Comparison of ENCODE assay signal across 10 cellular contexts in genomic region chr2:26246818-26247217, GRCh38. TPM values are rescaled to one million over a fixed set of nuclear protein-coding genes. Genes with fewer than 3 reads are reported as not detected.
DNase-seq lines count a peak whose midpoint lies in the region; ATAC-seq and TF ChIP-seq lines count a peak whose summit lies in the region.
"Had no signal": no experiment of that assay in that cellular context is flagged by ENCODE, and none has a peak within 500 bp of the region (broad histone marks: within the 10 kb centered on the region; RNA-seq: fewer than 3 reads in every experiment).

No MANE protein-coding gene starts in this region.

- DNase-seq in Karpas-422 (no peak), hepatocyte (ENCODE audit: low spot score) (no peak), OCI-M2 (lab: John Stamatoyannopoulos, UW; ENCODE audit: unreplicated experiment) (no peak), NCI-H524 (lab: John Stamatoyannopoulos, UW) (no peak)
- no peak for DNase-seq in activated T-cell treated with anti-CD3 and anti-CD28 coated beads, Interleukin-2, amount 50 U/mL, for 4 hours
- DNase-seq: caudate nucleus, NCI-H1417 treated with DMSO at 0.1 percent for 48 hours had no signal

- H3K4me1 Mint-ChIP-seq in activated T-cell treated with anti-CD3 and anti-CD28 coated beads, Interleukin-2, amount 50 U/mL, for 4 hours (ENCODE audit: low read depth) = peaks cover 50% of the 10 kb centered on the region

- no peaks in the 10 kb centered on the region for H3K27me3 Mint-ChIP-seq in activated T-cell treated with anti-CD3 and anti-CD28 coated beads, Interleukin-2, amount 50 U/mL, for 4 hours (ENCODE audit: low read depth)

- H3K9me2 ChIP-seq in Karpas-422 (replicated peaks; ENCODE audit: insufficient read depth, low read length) (no peaks in the 10 kb centered on the region), hepatocyte (replicated peaks; ENCODE audit: insufficient read depth) (no peaks in the 10 kb centered on the region)

- H3K9me3 Mint-ChIP-seq in activated T-cell treated with anti-CD3 and anti-CD28 coated beads, Interleukin-2, amount 50 U/mL, for 4 hours = no peaks in the 10 kb centered on the region

- no peaks in the 10 kb centered on the region for H3K36me3 ChIP-seq in BLaER1
- no peaks in the 10 kb centered on the region for H3K36me3 ChIP-seq in Karpas-422 (ENCODE audit: insufficient read depth, low read length)
- H3K36me3 ChIP-seq in hepatocyte (replicated peaks; ENCODE audit: insufficient read depth, low read depth) = no peaks in the 10 kb centered on the region

- TF ChIP-seq CTCF in hepatocyte (IDR thresholded peaks at IDR 0.05; ENCODE audit: poor library complexity) = no peak

- peak overlapping the region; percentile 92 for H3K4me2 ChIP-seq in BLaER1
- H3K4me2 ChIP-seq in Karpas-422 (ENCODE audit: low read depth, low read length, poor library complexity, severe bottlenecking) = peak overlapping the region; percentile 95
- H3K4me2 ChIP-seq in hepatocyte = peak overlapping the region; percentile 77

- H3K36me3 Mint-ChIP-seq in activated T-cell treated with anti-CD3 and anti-CD28 coated beads, Interleukin-2, amount 50 U/mL, for 4 hours (ENCODE audit: insufficient read depth) = no peaks in the 10 kb centered on the region

- no peak overlapping the region for H3K4me3 ChIP-seq in BLaER1
- H3K4me3 ChIP-seq in Karpas-422 (ENCODE audit: low read length) = peak overlapping the region; percentile 95; the same call in 1 of the 2 replicates
- no peak overlapping the region for H3K4me3 ChIP-seq in hepatocyte

- H3K79me2 ChIP-seq in Karpas-422 (ENCODE audit: low read length) (peaks cover 96% of the 10 kb centered on the region), hepatocyte (peaks cover 87% of the 10 kb centered on the region)

- H3K9ac ChIP-seq in BLaER1 (peak overlapping the region; percentile 98; the same call in 1 of the 2 replicates), Karpas-422 (ENCODE audit: low read length) (peak overlapping the region; percentile 89)

- H3K27me3 ChIP-seq in BLaER1 = no peaks in the 10 kb centered on the region
- H3K27me3 ChIP-seq in Karpas-422 (ENCODE audit: low read length) = no peaks in the 10 kb centered on the region
- no peaks in the 10 kb centered on the region for H3K27me3 ChIP-seq in hepatocyte

- peaks cover 55% of the 10 kb centered on the region for H4K20me1 ChIP-seq in BLaER1
- H4K20me1 ChIP-seq in Karpas-422 (ENCODE audit: insufficient read depth, low read depth, low read length) = no peaks in the 10 kb centered on the region; the same call in 1 of the 2 replicates
- H4K20me1 ChIP-seq in hepatocyte (ENCODE audit: insufficient read depth, poor library complexity, severe bottlenecking) = peaks cover 25% of the 10 kb centered on the region

- no peak overlapping the region for H2AFZ ChIP-seq in Karpas-422 (ENCODE audit: low read length)
- H2AFZ ChIP-seq in hepatocyte = no peak overlapping the region

- H3K27ac ChIP-seq in BLaER1 = no peak overlapping the region
- H3K27ac ChIP-seq in Karpas-422 (ENCODE audit: low read length) = no peak overlapping the region
- H3K27ac ChIP-seq in hepatocyte = no peak overlapping the region

- peaks cover 36% of the 10 kb centered on the region for H3K4me1 ChIP-seq in BLaER1
- peaks cover 44% of the 10 kb centered on the region for H3K4me1 ChIP-seq in Karpas-422 (ENCODE audit: low read length)
- peaks cover 16% of the 10 kb centered on the region for H3K4me1 ChIP-seq in hepatocyte (ENCODE audit: insufficient read depth)

- H3K9me3 ChIP-seq in BLaER1 (no peaks in the 10 kb centered on the region), Karpas-422 (ENCODE audit: low read length) (no peaks in the 10 kb centered on the region), hepatocyte (ENCODE audit: low read depth) (no peaks in the 10 kb centered on the region)

- WGBS in hepatocyte (ENCODE audit: low lambda C conversion rate, missing lambda C conversion rate) = 85% methylated on average over 9 of the region's 9 CpGs

- ATAC-seq in activated T-cell treated with anti-CD3 and anti-CD28 coated beads, Interleukin-2, amount 50 U/mL, for 4 hours = no peak
- no peak for ATAC-seq in GM18870 (IDR thresholded peaks at IDR 0.05; ENCODE audit: unreplicated experiment)
- no peak for ATAC-seq in HG02840 (IDR thresholded peaks at IDR 0.05; ENCODE audit: low FRiP score, unreplicated experiment)

- peak overlapping the region; percentile 98 for H3K4me3 Mint-ChIP-seq in activated T-cell treated with anti-CD3 and anti-CD28 coated beads, Interleukin-2, amount 50 U/mL, for 4 hours

RNA-seq across cellular contexts. Expression of gene HADHB, which starts 2.1 kb away (rescaled TPM):
- 40.7 and 48.8 TPM in 2 replicates for total RNA-seq in Karpas-422 (2014; rRNA removed; shearing (Covaris generic); ENCODE audit: low replicate concordance)
- 10 to 100 TPM; 53.8 to 59.9 (median 55.2) TPM for total RNA-seq in activated T-cell treated with anti-CD3 and anti-CD28 coated beads, Interleukin-2, amount 50 U/mL, for 4 hours
- total RNA-seq in hepatocyte = 131 and 137 TPM in 2 replicates
- 108 and 133 TPM in 2 replicates for polyA plus RNA-seq in hepatocyte

RNA-seq across cellular contexts. Expression of gene HADHA, which starts 2.4 kb away (rescaled TPM):
- total RNA-seq in Karpas-422 (2014; rRNA removed; shearing (Covaris generic); ENCODE audit: low replicate concordance) = 99.9 and 113 TPM in 2 replicates
- 10 to 100 TPM; 85.9 to 94.9 (median 87.7) TPM for total RNA-seq in activated T-cell treated with anti-CD3 and anti-CD28 coated beads, Interleukin-2, amount 50 U/mL, for 4 hours
- 149 and 155 TPM in 2 replicates for total RNA-seq in hepatocyte
- 122 and 125 TPM in 2 replicates for polyA plus RNA-seq in hepatocyte
